12 cellular contexts compared by ENCODE assay signal in genomic region chr12:122086641-122087285, GRCh38. TPM values are rescaled to one million over a fixed set of nuclear protein-coding genes. Genes with fewer than 3 reads are reported as not detected.
DNase-seq lines count a peak whose midpoint lies in the region; ATAC-seq and TF ChIP-seq lines count a peak whose summit lies in the region.
"Had no signal": no experiment of that assay in that cellular context is flagged by ENCODE, and none has a peak within 500 bp of the region (broad histone marks: within the 10 kb centered on the region; RNA-seq: fewer than 3 reads in every experiment).

No MANE protein-coding gene starts in this region.

- DNase-seq in RWPE1 (ENCODE audit: low spot score) (no peak), esophagus muscularis mucosa (ENCODE audit: extremely low spot score) (no peak), neural progenitor cell (ENCODE audit: low spot score) (no peak), PC-3 (no peak)
- no peak for DNase-seq in activated CD8-positive, alpha-beta memory T cell treated with anti-CD3 and anti-CD28 coated beads, Interleukin-2, amount 50 U/mL, for 48 hours
- DNase-seq: NCI-H1417 treated with DMSO at 0.1 percent for 48 hours; SHP77 treated with DMSO at 0.1 percent for 48 hours; stimulated activated CD4-positive, alpha-beta T cell treated with anti-CD3 and anti-CD28 coated beads, Interleukin-1b, Interleukin-23, amount 100 ng/mL, for 48 hours had no signal

- H3K36me3 Mint-ChIP-seq in neural progenitor cell: peaks cover 28% of the 10 kb centered on the region

- H3K9me3 ChIP-seq in BLaER1 treated with 17β-estradiol and CSF1 and Interleukin-3, amounts not matched to agents 10 nM and 100 nM (replicated peaks in 1 of 11): no peaks in the 10 kb centered on the region
- H3K9me3 ChIP-seq in esophagus muscularis mucosa (no peaks in the 10 kb centered on the region), neural progenitor cell (ENCODE audit: low read depth) (no peaks in the 10 kb centered on the region), PC-3 (ENCODE audit: low read length) (no peaks in the 10 kb centered on the region)

- peak overlapping the region in 8 of 10 experiments; percentile 8 to 51 (median 33); a peak in 8 of 20 replicates for H3K4me3 ChIP-seq in BLaER1 treated with 17β-estradiol and CSF1 and Interleukin-3, amounts not matched to agents 10 nM and 100 nM
- H3K4me3 ChIP-seq in esophagus muscularis mucosa: peak overlapping the region in 1 of 4 donors; percentile 12
- no peak overlapping the region for H3K4me3 ChIP-seq in neural progenitor cell
- H3K4me3 ChIP-seq in PC-3 (ENCODE audit: low read length): no peak overlapping the region
- H3K4me3 ChIP-seq: hepatocyte had no signal

- POLR2A ChIA-PET in RWPE1 (lab: Yijun Ruan, JAX; ENCODE audit: low non-redundant PET): no interaction called here
- POLR2A ChIA-PET in PC-3 (lab: Charles Lee; ENCODE audit: unreplicated experiment): no interaction called here

- peaks cover 2% of the 10 kb centered on the region for H3K27me3 Mint-ChIP-seq in neural progenitor cell (ENCODE audit: insufficient read depth, low read depth)

- H3K4me1 ChIP-seq in BLaER1 treated with 17β-estradiol and CSF1 and Interleukin-3, amounts not matched to agents 10 nM and 100 nM: peaks cover 99 to 100% (median 99%) of the 10 kb centered on the region in 10 experiments
- H3K4me1 ChIP-seq in esophagus muscularis mucosa: peaks cover 89 to 100% (median 99%) of the 10 kb centered on the region in 4 donors
- H3K4me1 ChIP-seq in neural progenitor cell: peaks cover 14% of the 10 kb centered on the region
- peaks cover 11% of the 10 kb centered on the region for H3K4me1 ChIP-seq in PC-3 (ENCODE audit: insufficient read depth, low read length)

- peaks cover 27 to 80% (median 53%) of the 10 kb centered on the region in 11 experiments; a peak in 21 of 22 replicates for H3K36me3 ChIP-seq in BLaER1 treated with 17β-estradiol and CSF1 and Interleukin-3, amounts not matched to agents 10 nM and 100 nM
- H3K36me3 ChIP-seq in esophagus muscularis mucosa: peaks cover 0 to 38% (median 21%) of the 10 kb centered on the region in 4 donors
- no peaks in the 10 kb centered on the region for H3K36me3 ChIP-seq in neural progenitor cell
- H3K36me3 ChIP-seq in PC-3 (ENCODE audit: low read depth, low read length): peaks cover 5% of the 10 kb centered on the region; the same call in 1 of the 2 replicates

- ATAC-seq in GM21619 (IDR thresholded peaks at IDR 0.05; ENCODE audit: unreplicated experiment) (no peak), PC-3 (no peak), GM18520 (IDR thresholded peaks at IDR 0.05; ENCODE audit: unreplicated experiment) (no peak)

- H3K27me3 ChIP-seq in BLaER1 treated with 17β-estradiol and CSF1 and Interleukin-3, amounts not matched to agents 10 nM and 100 nM: no peaks in the 10 kb centered on the region
- H3K27me3 ChIP-seq in esophagus muscularis mucosa: no peaks in the 10 kb centered on the region
- peaks cover 21% of the 10 kb centered on the region for H3K27me3 ChIP-seq in neural progenitor cell
- no peaks in the 10 kb centered on the region for H3K27me3 ChIP-seq in PC-3 (ENCODE audit: low read length)
- H3K27me3 ChIP-seq: hepatocyte had no signal

- CTCF ChIA-PET in RWPE1 (lab: Yijun Ruan, JAX) (interaction anchor here (1.0 to 1.1 kb wide), 2 partner anchors 37 to 104 kb away, joined by 3 read pairs; no protein-coding TSS in a partner anchor), PC-3 (lab: Charles Lee) (no interaction called here)

- no peaks in the 10 kb centered on the region for H3K9me3 Mint-ChIP-seq in neural progenitor cell

- H3K79me2 ChIP-seq in neural progenitor cell (ENCODE audit: low read depth): no peaks in the 10 kb centered on the region
- H3K79me2 ChIP-seq in PC-3 (ENCODE audit: low read length): peaks cover 100% of the 10 kb centered on the region

- BruUV-seq in PC-3 (replicated peaks; lab: Mats Ljungman, UMichigan): no TSS peak

- H2AFZ ChIP-seq in neural progenitor cell (replicated peaks): no peak overlapping the region
- no peak overlapping the region for H2AFZ ChIP-seq in PC-3 (ENCODE audit: low read length)
- H2AFZ ChIP-seq: hepatocyte had no signal

- H3K9me2 ChIP-seq in PC-3 (replicated peaks; ENCODE audit: low read length): no peaks in the 10 kb centered on the region

- H3K27ac Mint-ChIP-seq in neural progenitor cell: peak overlapping the region; percentile 48

- peak overlapping the region in 9 of 11 experiments; percentile 13 to 98 (median 70); a peak in 18 of 22 replicates for H3K27ac ChIP-seq in BLaER1 treated with 17β-estradiol and CSF1 and Interleukin-3, amounts not matched to agents 10 nM and 100 nM
- H3K27ac ChIP-seq in RWPE1 (peak overlapping the region; percentile 37), esophagus muscularis mucosa (replicated peaks in 1 of 4) (peak overlapping the region; percentile 32 to 81 (median 36)), neural progenitor cell (no peak overlapping the region), PC-3 (ENCODE audit: low read length) (no peak overlapping the region)
- H3K27ac ChIP-seq: hepatocyte had no signal

- no peak for TF ChIP-seq EP300 in esophagus muscularis mucosa (IDR thresholded peaks at IDR 0.05)

- peaks cover 6% of the 10 kb centered on the region for H3F3A ChIP-seq in neural progenitor cell (ENCODE audit: low read depth)
- H3F3A ChIP-seq in PC-3 (ENCODE audit: low read length, unreplicated experiment): no peaks in the 10 kb centered on the region

- peak overlapping the region; percentile 25 for H3K4me3 Mint-ChIP-seq in neural progenitor cell

- 69% methylated on average over 11 of the region's 18 CpGs for WGBS in esophagus muscularis mucosa

- peak overlapping the region; percentile 93 to 100 (median 97) for H3K4me2 ChIP-seq in BLaER1 treated with 17β-estradiol and CSF1 and Interleukin-3, amounts not matched to agents 10 nM and 100 nM
- H3K4me2 ChIP-seq in neural progenitor cell (no peak overlapping the region), PC-3 (ENCODE audit: low read length) (no peak overlapping the region)
- H3K4me2 ChIP-seq: hepatocyte had no signal

- TF ChIP-seq CTCF in RWPE1 (conservative IDR thresholded peaks at IDR 0.05; ENCODE audit: low read depth) (no peak), esophagus muscularis mucosa (IDR thresholded peaks at IDR 0.05) (no peak), neural progenitor cell (IDR thresholded peaks at IDR 0.05) (no peak), PC-3 (conservative IDR thresholded peaks at IDR 0.05; ENCODE audit: low read depth, low read length) (no peak)

- intact Hi-C loops in esophagus muscularis mucosa (cut with DNase I) (no loop called here), PC-3 (cut with micrococcal nuclease) (no loop called here)

- no peak for TF ChIP-seq POLR2A in esophagus muscularis mucosa (IDR thresholded peaks at IDR 0.05; ENCODE audit: low read depth)

- H4K20me1 ChIP-seq in BLaER1 treated with 17β-estradiol and CSF1 and Interleukin-3, amounts not matched to agents 10 nM and 100 nM: peaks cover 77 to 100% (median 99%) of the 10 kb centered on the region in 11 experiments
- H4K20me1 ChIP-seq in neural progenitor cell (ENCODE audit: low read depth) (peaks cover 16% of the 10 kb centered on the region), PC-3 (ENCODE audit: low read length) (peaks cover 12% of the 10 kb centered on the region)

- H3K4me1 Mint-ChIP-seq in neural progenitor cell: peaks cover 41% of the 10 kb centered on the region

- H3K9ac ChIP-seq in BLaER1 treated with 17β-estradiol and CSF1 and Interleukin-3, amounts not matched to agents 10 nM and 100 nM: peak overlapping the region; percentile 10 to 99 (median 62); a peak in 20 of 22 replicates
- no peak overlapping the region for H3K9ac ChIP-seq in neural progenitor cell
- H3K9ac ChIP-seq in PC-3 (ENCODE audit: low read length): no peak overlapping the region

RNA-seq across cellular contexts. Expression of gene MLXIP, which starts 8.2 kb away (rescaled TPM):
- total RNA-seq in esophagus muscularis mucosa (10 to 100 TPM; 33.8 to 82.2 (median 50.9) TPM), neural progenitor cell (ENCODE audit: low replicate concordance) (1.9 and 4.3 TPM in 2 replicates), PC-3 (2014; rRNA removed) (16.7 and 21.8 TPM in 2 replicates)

Comparison
In these comparisons a context has a peak if more than half of its experiments do, and no peak if none do; other contexts are left out.
1. H3K27ac ChIP-seq: peak in BLaER1 treated with 17β-estradiol and CSF1 and Interleukin-3, amounts not matched to agents 10 nM and 100 nM (9 of 11), RWPE1 (single experiment) and esophagus muscularis mucosa (4 of 4); none in neural progenitor cell (single experiment) and PC-3 (single experiment).
2. H3K4me2 ChIP-seq: peak in BLaER1 treated with 17β-estradiol and CSF1 and Interleukin-3, amounts not matched to agents 10 nM and 100 nM (11 of 11); none in neural progenitor cell (single experiment) and PC-3 (single experiment).
3. H3K4me3 ChIP-seq: peak in BLaER1 treated with 17β-estradiol and CSF1 and Interleukin-3, amounts not matched to agents 10 nM and 100 nM (8 of 10); none in neural progenitor cell (single experiment) and PC-3 (single experiment).
4. H3K9ac ChIP-seq: peak in BLaER1 treated with 17β-estradiol and CSF1 and Interleukin-3, amounts not matched to agents 10 nM and 100 nM (11 of 11); none in neural progenitor cell (single experiment) and PC-3 (single experiment).